23 cellular contexts compared by ENCODE assay signal in the genomic region with DNA sequence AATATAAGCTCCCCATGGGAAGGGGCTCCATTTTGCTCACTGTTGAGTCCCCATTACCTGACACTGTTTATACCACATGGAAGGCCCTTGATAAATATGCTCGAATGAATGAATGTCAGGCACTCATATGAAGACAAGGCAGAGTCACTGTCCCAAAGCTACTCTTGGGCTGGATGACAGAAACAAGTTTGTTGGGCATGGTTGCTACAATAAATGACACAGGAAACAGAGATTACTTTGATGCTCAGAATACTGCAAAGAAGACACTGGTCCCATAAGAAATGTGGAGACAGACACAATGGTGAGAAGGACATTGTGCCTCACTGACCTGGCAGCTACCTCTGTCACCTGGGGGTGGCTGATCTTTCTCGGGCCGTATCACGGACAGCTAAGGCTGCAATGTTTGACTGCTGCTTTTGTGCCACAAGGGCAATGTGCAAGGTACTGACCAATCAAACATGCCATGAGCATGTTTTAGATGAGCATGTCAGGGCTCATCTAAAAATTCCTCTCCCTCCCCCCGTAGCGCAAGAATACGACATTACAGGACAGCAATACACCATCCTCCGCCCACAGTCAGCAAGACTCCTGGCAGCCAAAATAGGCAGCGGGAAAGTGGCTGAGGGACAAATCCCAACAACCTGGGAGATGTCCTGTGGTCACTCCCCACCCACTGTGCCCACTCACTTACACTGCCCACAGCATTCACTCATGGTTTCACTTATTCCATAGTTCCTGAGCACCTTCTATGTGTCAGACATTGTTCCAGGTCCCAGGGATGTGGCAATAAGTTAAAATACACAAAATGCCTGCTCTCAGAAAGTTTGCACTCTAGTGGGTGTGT. TPM values are rescaled to one million over a fixed set of nuclear protein-coding genes. Genes with fewer than 3 reads are reported as not detected.
A peak's percentile ranks its signal among the peaks of the same experiment; 100 is the strongest.
DNase-seq lines count a peak whose midpoint lies in the region; ATAC-seq, FAIRE-seq and TF ChIP-seq lines count a peak whose summit lies in the region.
"Had no signal": no experiment of that assay in that cellular context is flagged by ENCODE, and none has a peak within 500 bp of the region (broad histone marks: within the 10 kb centered on the region; RNA-seq: fewer than 3 reads in every experiment).

No MANE protein-coding gene starts in this region.

- peaks cover 25 to 35% of the 10 kb centered on the region in 2 donors for H3K36me3 Mint-ChIP-seq in CD14-positive monocyte

- H3K27me3 Mint-ChIP-seq in CD14-positive monocyte (ENCODE audit: low read depth in 3 of 3): peaks cover 0 to 1% (median 0%) of the 10 kb centered on the region in 3 donors
- H3K27me3 Mint-ChIP-seq: T-helper 17 cell had no signal

- no peak for TF ChIP-seq CTCF in CD14-positive monocyte (IDR thresholded peaks at IDR 0.05)
- no peak for TF ChIP-seq CTCF in foreskin keratinocyte (conservative IDR thresholded peaks at IDR 0.05)

- H3K9me3 Mint-ChIP-seq in CD14-positive monocyte: peaks cover 0 to 3% (median 0%) of the 10 kb centered on the region in 7 donors

- no peak overlapping the region for H3K27ac ChIP-seq in foreskin keratinocyte
- H3K27ac ChIP-seq: brain microvascular endothelial cell, PC-9, psoas muscle, SJCRH30 had no signal

- H3K27me3 ChIP-seq in foreskin keratinocyte: peaks cover 6% of the 10 kb centered on the region
- H3K27me3 ChIP-seq: brain microvascular endothelial cell, SJCRH30 had no signal

- H3K4me3 Mint-ChIP-seq in CD14-positive monocyte: no peak overlapping the region
- H3K4me3 Mint-ChIP-seq: T-helper 17 cell had no signal

- peak overlapping the region; percentile 3 to 94 (median 78) for H3K27ac Mint-ChIP-seq in CD14-positive monocyte

- H3K4me1 Mint-ChIP-seq in CD14-positive monocyte: peaks cover 87% of the 10 kb centered on the region

- intact Hi-C loops in CD14-positive monocyte (cut with micrococcal nuclease): no loop called here

- peak; percentile 67 for FAIRE-seq in HTR-8/SVneo (lab: Jason Lieb, UNC)
- FAIRE-seq: K562 had no signal

- peak; percentile 58 for ATAC-seq in foreskin keratinocyte
- ATAC-seq in GM18861 (IDR thresholded peaks at IDR 0.05; ENCODE audit: unreplicated experiment): no peak
- no peak for ATAC-seq in HG03439 (IDR thresholded peaks at IDR 0.05; ENCODE audit: unreplicated experiment)
- ATAC-seq: K562, psoas muscle, T-helper 17 cell had no signal

- H3K4me1 ChIP-seq in foreskin keratinocyte: peaks cover 11% of the 10 kb centered on the region
- H3K4me1 ChIP-seq: psoas muscle, SJCRH30 had no signal

- DNase-seq in CD14-positive monocyte (ENCODE audit: low spot score): no peak
- peak; percentile 9 for DNase-seq in G401 (ENCODE audit: low spot score)
- no peak for DNase-seq in HTR-8/SVneo (ENCODE audit: insufficient read length, low spot score)
- DNase-seq in foreskin keratinocyte: peak; percentile 54 to 79
- DNase-seq in GOT3 (lab: John Stamatoyannopoulos, UW): no peak
- DNase-seq: activated effector memory CD4-positive, alpha-beta T cell treated with anti-CD3 and anti-CD28 coated beads, Interleukin-2, amount 50 U/mL, for 16 hours; brain microvascular endothelial cell; cortex of kidney; midbrain; MV-4-11; NCI-H187 treated with DMSO at 0.1 percent for 48 hours; NCI-H345; NCI-H82; PC-9; psoas muscle; SJCRH30; stimulated activated CD4-positive, alpha-beta T cell treated with anti-CD3 and anti-CD28 coated beads, Interleukin-1b, Interleukin-23, amount 100 ng/mL, for 48 hours; stimulated activated naive CD4-positive, alpha-beta T cell treated with Interleukin-2 at 50 U/mL for 16 hours; T-helper 17 cell had no signal

- in situ Hi-C loops in G401 (cut with HindIII; ENCODE audit: low sequenced_read_pairs): no loop called here

RNA-seq across cellular contexts. Expression of a gene that starts 5.0 kb away (rescaled TPM):
- polyA plus RNA-seq in CD14-positive monocyte: 1 to 10 TPM; 3.6 to 5.8 TPM
- not detected in 2 replicates for total RNA-seq in G401 (2014; rRNA removed; shearing (Covaris generic))
- total RNA-seq in foreskin keratinocyte: not detected in 2 replicates
- not detected in 2 replicates for polyA plus RNA-seq in foreskin keratinocyte
- total RNA-seq: PC-9, SJCRH30 had no signal
- polyA plus RNA-seq: K562, neural cell had no signal

Comparison
In these comparisons a context has a peak if more than half of its experiments do, and no peak if none do; other contexts are left out.
1. DNase-seq: peak in G401 (single experiment) and foreskin keratinocyte (2 of 2); none in CD14-positive monocyte (single experiment), HTR-8/SVneo (single experiment) and GOT3 (single experiment).